Comparison of ENCODE assay signal across 8 cellular contexts in the genomic region with DNA sequence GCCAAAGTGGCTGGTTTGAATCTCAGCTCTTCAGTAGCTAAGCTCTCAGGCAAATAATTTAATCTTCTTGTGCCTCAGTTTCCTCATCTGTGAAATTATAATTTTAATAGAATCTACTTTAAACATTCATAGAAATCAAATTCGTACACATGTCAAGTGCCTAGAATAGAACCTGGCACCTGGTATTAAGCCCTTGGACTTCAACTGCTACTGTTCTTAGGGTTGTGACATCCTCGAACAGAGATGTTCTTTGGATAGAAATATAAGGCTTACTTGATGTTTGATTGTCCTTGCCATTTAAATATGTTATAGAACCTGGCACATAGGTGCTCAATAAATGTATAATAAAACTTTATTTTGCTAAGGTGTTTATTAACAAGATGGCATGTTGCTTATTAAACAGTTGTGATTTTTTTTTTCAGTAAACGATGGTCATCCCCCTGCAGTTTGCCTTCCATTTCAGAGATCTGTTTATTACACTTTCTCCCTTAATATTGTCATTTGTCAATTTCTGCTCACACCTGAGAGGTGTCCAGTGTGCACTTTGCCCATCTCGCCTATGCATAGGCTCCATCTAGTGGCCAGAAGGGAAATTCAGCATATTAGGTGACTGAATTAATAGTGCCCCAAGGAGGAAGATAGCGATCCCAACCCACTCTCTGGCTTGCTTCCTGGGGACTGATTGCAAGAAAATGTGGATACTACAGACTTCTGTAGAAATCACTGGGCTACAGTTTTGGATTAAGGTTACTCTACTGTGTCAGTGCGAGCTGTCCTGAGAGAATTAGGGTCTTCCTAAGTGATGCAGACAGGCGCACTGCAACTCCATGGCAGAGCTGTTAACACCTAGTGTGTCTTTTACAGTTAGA. TPM values are rescaled to one million over a fixed set of nuclear protein-coding genes. Genes with fewer than 3 reads are reported as not detected.
DNase-seq lines count a peak whose midpoint lies in the region; ATAC-seq and TF ChIP-seq lines count a peak whose summit lies in the region.

No MANE protein-coding gene starts in this region.

- no peak overlapping the region for H3K4me3 ChIP-seq in endodermal cell (ENCODE audit: low read length)

- H3K9ac ChIP-seq in endodermal cell (ENCODE audit: extremely low read depth, low read length, poor library complexity, severe bottlenecking), result no peak overlapping the region

- no peaks in the 10 kb centered on the region for H3K9me3 ChIP-seq in endodermal cell (ENCODE audit: control insufficient read depth, low read length)

- peak; percentile 46 for DNase-seq in stimulated activated CD4-positive, alpha-beta T cell treated with anti-CD3 and anti-CD28 coated beads, Interleukin-4, amount 100 ng/mL, for 24 hours
- no peak for DNase-seq in stimulated activated CD4-positive, alpha-beta T cell treated with anti-CD3 and anti-CD28 coated beads, Interleukin-1b, Interleukin-23, amount 100 ng/mL, for 48 hours
- peak; percentile 76 for DNase-seq in HuH-7.5 (ENCODE audit: low spot score)
- DNase-seq in SK-MEL-5 (ENCODE audit: low read depth, low spot score), result peak; percentile 74
- peak; percentile 57 for DNase-seq in endodermal cell
- DNase-seq in myocyte (ENCODE audit: low read depth), result peak; percentile 59
- no peak for DNase-seq in activated effector memory CD4-positive, alpha-beta T cell treated with Interleukin-2 at 50 U/mL for 16 hours

- H3K36me3 Mint-ChIP-seq in endodermal cell (ENCODE audit: low read depth), result peaks cover 4% of the 10 kb centered on the region

- ATAC-seq in GM21576 (IDR thresholded peaks at IDR 0.05; ENCODE audit: unreplicated experiment), result peak; percentile 91

- H3K4me1 ChIP-seq in endodermal cell (ENCODE audit: control insufficient read depth, insufficient read depth, low read length), result peaks cover 35% of the 10 kb centered on the region

- peaks cover 7% of the 10 kb centered on the region for H3K36me3 ChIP-seq in endodermal cell (ENCODE audit: control insufficient read depth, insufficient read depth, low read length)

- H3K27me3 Mint-ChIP-seq in endodermal cell (ENCODE audit: insufficient read depth), result no peaks in the 10 kb centered on the region

- H3K27ac Mint-ChIP-seq in endodermal cell, result no peak overlapping the region

- peak; percentile 90 for TF ChIP-seq CTCF in endodermal cell (conservative IDR thresholded peaks at IDR 0.05)

- H3K4me1 Mint-ChIP-seq in endodermal cell, result peaks cover 75% of the 10 kb centered on the region

- in situ Hi-C loops in SK-MEL-5 (cut with HindIII; ENCODE audit: low pct_unique_long_range_greater_than_20kb, low sequenced_read_pairs), result no loop called here

- H3K27ac ChIP-seq in endodermal cell (ENCODE audit: low read depth, low read length), result no peak overlapping the region

- no peaks in the 10 kb centered on the region for H3K27me3 ChIP-seq in endodermal cell (ENCODE audit: control insufficient read depth, insufficient read depth, low read length, poor library complexity, severe bottlenecking)

- WGBS in endodermal cell (ENCODE audit: insufficient coverage in 1 of 2, insufficient read length in 1 of 2), 2 experiments, result 48 to 55% methylated on average over 7 of the region's 7 CpGs

- H3K9me3 Mint-ChIP-seq in endodermal cell, result no peaks in the 10 kb centered on the region

- no peak overlapping the region for H3K4me3 Mint-ChIP-seq in endodermal cell

RNA-seq across cellular contexts. Expression of gene IGF1R, which starts 10.7 kb away (rescaled TPM):
- 20.2 and 31.5 TPM in 2 replicates for total RNA-seq in SK-MEL-5 (2014; rRNA removed; shearing (Covaris generic))
- polyA plus RNA-seq in SK-MEL-5 (2015; cell fraction: cytosol; rRNA removed), result 47.2 and 63.4 TPM in 2 replicates
- polyA plus RNA-seq in SK-MEL-5 (2015; cell fraction: nucleus; rRNA removed), result 55.3 and 109 TPM in 2 replicates
- total RNA-seq in endodermal cell, result 100 to 1,000 TPM; 115 to 119 TPM
- polyA plus RNA-seq in endodermal cell (2013, experiment 1 of 2), result 54.4 TPM
- 50.2 TPM for polyA plus RNA-seq in endodermal cell (2013, experiment 2 of 2)
- 9.6 and 21.2 TPM in 2 replicates for total RNA-seq in myocyte
- polyA plus RNA-seq in myocyte (2012), result 38.7 TPM

Comparison
In these comparisons a context has a peak if more than half of its experiments do, and no peak if none do; other contexts are left out.
1. DNase-seq: peak in stimulated activated CD4-positive, alpha-beta T cell treated with anti-CD3 and anti-CD28 coated beads, Interleukin-4, amount 100 ng/mL, for 24 hours (single experiment), HuH-7.5 (single experiment), SK-MEL-5 (single experiment), endodermal cell (single experiment) and myocyte (single experiment); none in stimulated activated CD4-positive, alpha-beta T cell treated with anti-CD3 and anti-CD28 coated beads, Interleukin-1b, Interleukin-23, amount 100 ng/mL, for 48 hours (single experiment) and activated effector memory CD4-positive, alpha-beta T cell treated with Interleukin-2 at 50 U/mL for 16 hours (single experiment).